Comparison of ENCODE assay signal across 14 cellular contexts in the genomic region with DNA sequence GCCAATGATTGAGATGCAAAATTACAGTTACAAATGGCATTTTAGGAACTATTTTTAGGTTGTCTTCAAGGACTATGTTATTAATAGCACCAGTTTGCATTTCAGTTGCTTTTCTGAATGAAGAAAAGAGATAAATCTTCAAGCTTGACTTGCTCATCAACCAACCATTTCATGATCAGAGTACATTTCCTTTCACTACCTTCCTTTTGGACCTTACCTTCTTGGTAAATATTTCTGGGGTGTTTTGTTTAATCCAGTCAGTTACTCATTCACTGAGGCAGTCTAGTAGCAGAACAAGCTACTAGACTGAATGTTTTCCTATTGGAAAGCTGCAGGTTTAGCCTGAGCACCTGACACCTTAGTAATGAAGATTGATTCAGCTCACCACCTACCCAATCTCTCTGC. TPM values are rescaled to one million over a fixed set of nuclear protein-coding genes. Genes with fewer than 3 reads are reported as not detected.
DNase-seq lines count a peak whose midpoint lies in the region; ATAC-seq, FAIRE-seq and TF ChIP-seq lines count a peak whose summit lies in the region.
"Had no signal": no experiment of that assay in that cellular context is flagged by ENCODE, and none has a peak within 500 bp of the region (broad histone marks: within the 10 kb centered on the region; RNA-seq: fewer than 3 reads in every experiment).

No MANE protein-coding gene starts in this region.

- CTCF ChIA-PET in activated CD4-positive, alpha-beta T cell treated with anti-CD3 and anti-CD28 coated beads for 36 hours (lab: Charles Lee) = interaction anchor here (0.7 to 1.2 kb wide), 2 partner anchors 126 to 314 kb away, joined by 3 to 4 read pairs; no protein-coding TSS in a partner anchor

- no peaks in the 10 kb centered on the region for H3K27me3 Mint-ChIP-seq in activated T-helper 1 cell treated with anti-CD3 and anti-CD28 coated beads, Interleukin-12 subunit alpha, Interleukin-12 subunit beta, Interleukin-2, Interleukin-4 antibody, amounts not matched to agents 30 ng/mL and 10 ng/mL and 1 ng/mL, durations not matched to agents 14 hours and 24 hours and 36 hours (ENCODE audit: insufficient read depth)
- H3K27me3 Mint-ChIP-seq in stimulated activated naive B cell treated with anti-CD40 and anti-IgM and Interleukin-4, amounts not matched to agents 10 μg/mL and 1 μg/mL and 100 μg/mL, for 72 hours = no peaks in the 10 kb centered on the region
- H3K27me3 Mint-ChIP-seq in activated CD4-positive, alpha-beta T cell treated with anti-CD3 and anti-CD28 coated beads for 36 hours = no peaks in the 10 kb centered on the region
- H3K27me3 Mint-ChIP-seq: activated naive CD4-positive, alpha-beta T cell treated with anti-CD3 and anti-CD28 coated beads, Interleukin-2, amount 10 ng/mL, durations not matched to agents 7 days and 5 days had no signal

- no peaks in the 10 kb centered on the region for H3K36me3 ChIP-seq in suprapubic skin
- H3K36me3 ChIP-seq: upper lobe of right lung had no signal

- no peaks in the 10 kb centered on the region for H3K9me3 ChIP-seq in suprapubic skin
- H3K9me3 ChIP-seq: upper lobe of right lung had no signal

- peak; percentile 62 for ATAC-seq in GM19452 (IDR thresholded peaks at IDR 0.05; ENCODE audit: unreplicated experiment)
- ATAC-seq in HG03066 (IDR thresholded peaks at IDR 0.05; ENCODE audit: low read depth, unreplicated experiment) = peak; percentile 55
- ATAC-seq in stimulated activated naive B cell treated with anti-CD40 and anti-IgM and Interleukin-4, amounts not matched to agents 10 μg/mL and 1 μg/mL and 100 μg/mL, for 72 hours (replicated peaks) = peak; percentile 26 to 28
- ATAC-seq in activated CD4-positive, alpha-beta T cell treated with anti-CD3 and anti-CD28 coated beads for 36 hours = no peak
- ATAC-seq: right cardiac atrium, upper lobe of right lung had no signal

- no peaks in the 10 kb centered on the region for H3K4me1 ChIP-seq in suprapubic skin
- H3K4me1 ChIP-seq: upper lobe of right lung had no signal

- H3K36me3 Mint-ChIP-seq in activated T-helper 1 cell treated with anti-CD3 and anti-CD28 coated beads, Interleukin-12 subunit alpha, Interleukin-12 subunit beta, Interleukin-2, Interleukin-4 antibody, amounts not matched to agents 30 ng/mL and 10 ng/mL and 1 ng/mL, durations not matched to agents 14 hours and 24 hours and 36 hours (ENCODE audit: low read depth) = peaks cover 64% of the 10 kb centered on the region
- H3K36me3 Mint-ChIP-seq in stimulated activated naive B cell treated with anti-CD40 and anti-IgM and Interleukin-4, amounts not matched to agents 10 μg/mL and 1 μg/mL and 100 μg/mL, for 72 hours = peaks cover 5 to 6% of the 10 kb centered on the region in 2 donors
- H3K36me3 Mint-ChIP-seq in activated CD4-positive, alpha-beta T cell treated with anti-CD3 and anti-CD28 coated beads for 36 hours (ENCODE audit: low read depth) = peaks cover 22% of the 10 kb centered on the region

- no peak for TF ChIP-seq CTCF in suprapubic skin (IDR thresholded peaks at IDR 0.05)

- POLR2A ChIA-PET in activated CD4-positive, alpha-beta T cell treated with anti-CD3 and anti-CD28 coated beads for 36 hours (lab: Charles Lee) = no interaction called here

- FAIRE-seq in H54 (lab: Jason Lieb, UNC) = no peak
- FAIRE-seq: bronchial epithelial cell had no signal

- no peak overlapping the region for H3K4me3 ChIP-seq in suprapubic skin
- H3K4me3 ChIP-seq: upper lobe of right lung had no signal

- no peak overlapping the region for H3K4me3 Mint-ChIP-seq in activated T-helper 1 cell treated with anti-CD3 and anti-CD28 coated beads, Interleukin-12 subunit alpha, Interleukin-12 subunit beta, Interleukin-2, Interleukin-4 antibody, amounts not matched to agents 30 ng/mL and 10 ng/mL and 1 ng/mL, durations not matched to agents 14 hours and 24 hours and 36 hours
- H3K4me3 Mint-ChIP-seq in stimulated activated naive B cell treated with anti-CD40 and anti-IgM and Interleukin-4, amounts not matched to agents 10 μg/mL and 1 μg/mL and 100 μg/mL, for 72 hours = no peak overlapping the region
- H3K4me3 Mint-ChIP-seq in activated CD4-positive, alpha-beta T cell treated with anti-CD3 and anti-CD28 coated beads for 36 hours = no peak overlapping the region
- H3K4me3 Mint-ChIP-seq: activated naive CD4-positive, alpha-beta T cell treated with anti-CD3 and anti-CD28 coated beads, Interleukin-2, amount 10 ng/mL, durations not matched to agents 7 days and 5 days; T-helper 1 cell treated with Interleukin-12 subunit alpha and Interleukin-12 subunit beta and Interleukin-4 antibody, amounts not matched to agents 30 μg/mL and 1 μg/mL, for 36 hours had no signal

- H3K4me1 Mint-ChIP-seq in activated T-helper 1 cell treated with anti-CD3 and anti-CD28 coated beads, Interleukin-12 subunit alpha, Interleukin-12 subunit beta, Interleukin-2, Interleukin-4 antibody, amounts not matched to agents 30 ng/mL and 10 ng/mL and 1 ng/mL, durations not matched to agents 14 hours and 24 hours and 36 hours (ENCODE audit: low read depth) = peaks cover 67% of the 10 kb centered on the region
- peaks cover 14 to 34% of the 10 kb centered on the region in 2 donors for H3K4me1 Mint-ChIP-seq in stimulated activated naive B cell treated with anti-CD40 and anti-IgM and Interleukin-4, amounts not matched to agents 10 μg/mL and 1 μg/mL and 100 μg/mL, for 72 hours
- H3K4me1 Mint-ChIP-seq in activated CD4-positive, alpha-beta T cell treated with anti-CD3 and anti-CD28 coated beads for 36 hours = peaks cover 2% of the 10 kb centered on the region
- H3K4me1 Mint-ChIP-seq: activated naive CD4-positive, alpha-beta T cell treated with anti-CD3 and anti-CD28 coated beads, Interleukin-2, amount 10 ng/mL, durations not matched to agents 7 days and 5 days had no signal

- H3K27me3 ChIP-seq in suprapubic skin = no peaks in the 10 kb centered on the region
- H3K27me3 ChIP-seq: upper lobe of right lung had no signal

- no peaks in the 10 kb centered on the region for H3K9me3 Mint-ChIP-seq in activated T-helper 1 cell treated with anti-CD3 and anti-CD28 coated beads, Interleukin-12 subunit alpha, Interleukin-12 subunit beta, Interleukin-2, Interleukin-4 antibody, amounts not matched to agents 30 ng/mL and 10 ng/mL and 1 ng/mL, durations not matched to agents 14 hours and 24 hours and 36 hours
- H3K9me3 Mint-ChIP-seq in stimulated activated naive B cell treated with anti-CD40 and anti-IgM and Interleukin-4, amounts not matched to agents 10 μg/mL and 1 μg/mL and 100 μg/mL, for 72 hours = peaks cover 0 to 2% of the 10 kb centered on the region in 2 donors
- no peaks in the 10 kb centered on the region for H3K9me3 Mint-ChIP-seq in activated CD4-positive, alpha-beta T cell treated with anti-CD3 and anti-CD28 coated beads for 36 hours (ENCODE audit: low read depth)
- H3K9me3 Mint-ChIP-seq: activated naive CD4-positive, alpha-beta T cell treated with anti-CD3 and anti-CD28 coated beads, Interleukin-2, amount 10 ng/mL, durations not matched to agents 7 days and 5 days; T-helper 1 cell treated with Interleukin-12 subunit alpha and Interleukin-12 subunit beta and Interleukin-4 antibody, amounts not matched to agents 30 μg/mL and 1 μg/mL, for 36 hours had no signal

- no peak for DNase-seq in activated T-helper 1 cell treated with anti-CD3 and anti-CD28 coated beads, Interleukin-12 subunit alpha, Interleukin-12 subunit beta, Interleukin-2, Interleukin-4 antibody, amounts not matched to agents 30 ng/mL and 10 ng/mL and 1 ng/mL, durations not matched to agents 14 hours and 24 hours and 36 hours (ENCODE audit: low spot score)
- no peak for DNase-seq in stimulated activated naive B cell treated with anti-CD40 and anti-IgM and Interleukin-4, amounts not matched to agents 10 μg/mL and 1 μg/mL and 100 μg/mL, for 72 hours
- DNase-seq in suprapubic skin (ENCODE audit: low spot score in 2 of 2) (no peak), H54 (ENCODE audit: insufficient read length, low spot score) (no peak)
- DNase-seq in activated CD4-positive, alpha-beta T cell treated with anti-CD3 and anti-CD28 coated beads for 36 hours = no peak
- DNase-seq: activated naive CD4-positive, alpha-beta T cell treated with anti-CD3 and anti-CD28 coated beads, Interleukin-2, amount 10 ng/mL, durations not matched to agents 7 days and 5 days; NCI-H2029 treated with DMSO at 0.1 percent for 48 hours; right cardiac atrium; upper lobe of right lung had no signal

- intact Hi-C loops in activated T-helper 1 cell treated with anti-CD3 and anti-CD28 coated beads, Interleukin-12 subunit alpha, Interleukin-12 subunit beta, Interleukin-2, Interleukin-4 antibody, amounts not matched to agents 30 ng/mL and 10 ng/mL and 1 ng/mL, durations not matched to agents 14 hours and 24 hours and 36 hours (cut with micrococcal nuclease) = no loop called here
- intact Hi-C loops in activated CD4-positive, alpha-beta T cell treated with anti-CD3 and anti-CD28 coated beads for 36 hours (cut with DNase I, micrococcal nuclease) = no loop called here

- no peak for TF ChIP-seq EP300 in suprapubic skin (IDR thresholded peaks at IDR 0.05)

- H3K27ac Mint-ChIP-seq in activated T-helper 1 cell treated with anti-CD3 and anti-CD28 coated beads, Interleukin-12 subunit alpha, Interleukin-12 subunit beta, Interleukin-2, Interleukin-4 antibody, amounts not matched to agents 30 ng/mL and 10 ng/mL and 1 ng/mL, durations not matched to agents 14 hours and 24 hours and 36 hours = peak overlapping the region; percentile 18
- no peak overlapping the region for H3K27ac Mint-ChIP-seq in stimulated activated naive B cell treated with anti-CD40 and anti-IgM and Interleukin-4, amounts not matched to agents 10 μg/mL and 1 μg/mL and 100 μg/mL, for 72 hours
- H3K27ac Mint-ChIP-seq in activated CD4-positive, alpha-beta T cell treated with anti-CD3 and anti-CD28 coated beads for 36 hours = no peak overlapping the region
- H3K27ac Mint-ChIP-seq: activated naive CD4-positive, alpha-beta T cell treated with anti-CD3 and anti-CD28 coated beads, Interleukin-2, amount 10 ng/mL, durations not matched to agents 7 days and 5 days; T-helper 1 cell treated with Interleukin-12 subunit alpha and Interleukin-12 subunit beta and Interleukin-4 antibody, amounts not matched to agents 30 μg/mL and 1 μg/mL, for 36 hours had no signal

- TF ChIP-seq POLR2A in suprapubic skin (IDR thresholded peaks at IDR 0.05) (no peak), H54 (IDR thresholded peaks at IDR 0.05; ENCODE audit: low read depth, low read length) (no peak)

- H3K27ac ChIP-seq in suprapubic skin = no peak overlapping the region
- H3K27ac ChIP-seq: upper lobe of right lung had no signal

RNA-seq across cellular contexts. Expression of a gene that starts 8.2 kb away (rescaled TPM):
- total RNA-seq in activated T-helper 1 cell treated with anti-CD3 and anti-CD28 coated beads, Interleukin-12 subunit alpha, Interleukin-12 subunit beta, Interleukin-2, Interleukin-4 antibody, amounts not matched to agents 30 ng/mL and 10 ng/mL and 1 ng/mL, durations not matched to agents 14 hours and 24 hours and 36 hours = 78.0 and 78.7 TPM in 2 replicates
- total RNA-seq in suprapubic skin = 10 to 100 TPM in 1 of 4 donors, 1 to 10 TPM in 2, under 1 TPM in 1; 0.72 to 10.2 (median 5.9) TPM
- total RNA-seq in activated CD4-positive, alpha-beta T cell treated with anti-CD3 and anti-CD28 coated beads for 36 hours = 10 to 100 TPM; 20.7 to 22.1 TPM
- total RNA-seq: G401 had no signal
